In the genomic region with DNA sequence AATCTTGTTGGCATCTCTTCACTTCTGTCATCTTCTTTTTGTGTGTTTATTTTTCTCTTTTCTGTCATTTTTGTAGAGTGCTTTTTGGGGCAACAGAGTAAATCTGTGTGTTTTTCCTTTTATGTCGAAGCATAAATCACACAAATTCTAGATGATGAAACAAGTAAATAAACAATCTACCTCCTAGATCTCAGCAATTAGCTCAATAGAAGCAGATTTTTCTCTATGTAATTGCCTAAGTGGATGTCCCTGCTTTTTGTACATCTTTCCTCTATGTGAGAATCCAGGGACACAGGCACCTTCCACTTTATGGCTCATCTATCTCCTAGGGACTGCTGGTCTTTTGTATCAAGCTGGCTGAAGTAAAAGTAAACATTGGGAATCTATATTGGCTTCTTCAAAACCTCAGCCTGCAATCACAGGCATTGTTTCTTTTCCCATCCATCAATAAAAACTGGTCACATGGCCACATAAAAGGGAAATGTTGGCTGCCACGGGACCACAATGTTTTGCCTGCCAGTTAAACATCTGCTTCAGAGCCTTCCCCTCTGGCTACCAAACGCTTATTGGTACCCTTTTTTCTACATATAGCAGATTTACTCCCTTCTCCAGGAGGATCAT, we compare ENCODE assay signal across 18 cellular contexts.
DNase-seq lines count a peak whose midpoint lies in the region; ATAC-seq and TF ChIP-seq lines count a peak whose summit lies in the region.
"Had no signal": no experiment of that assay in that cellular context is flagged by ENCODE, and none has a peak within 500 bp of the region (broad histone marks: within the 10 kb centered on the region; RNA-seq: fewer than 3 reads in every experiment).

No MANE protein-coding gene starts in this region.

- H3K4me1 ChIP-seq in naive thymus-derived CD4-positive, alpha-beta T cell (ENCODE audit: control insufficient read depth in 2 of 2, insufficient read depth in 2 of 2, low read length in 2 of 2), result no peaks in the 10 kb centered on the region
- H3K4me1 ChIP-seq in stomach, result peaks cover 0 to 6% (median 0%) of the 10 kb centered on the region in 4 donors
- H3K4me1 ChIP-seq: left lung, psoas muscle, tibial nerve had no signal

- H3K36me3 Mint-ChIP-seq in naive thymus-derived CD4-positive, alpha-beta T cell, result no peaks in the 10 kb centered on the region
- H3K36me3 Mint-ChIP-seq in Calu3 (ENCODE audit: insufficient read depth, unreplicated experiment), result no peaks in the 10 kb centered on the region
- H3K36me3 Mint-ChIP-seq: activated CD4-positive, alpha-beta memory T cell treated with anti-CD3 and anti-CD28 coated beads for 36 hours; naive B cell had no signal

- H3K4me3 Mint-ChIP-seq in naive thymus-derived CD4-positive, alpha-beta T cell, result no peak overlapping the region
- H3K4me3 Mint-ChIP-seq in Calu3 (ENCODE audit: low read depth, unreplicated experiment), result no peak overlapping the region
- H3K4me3 Mint-ChIP-seq: activated CD4-positive, alpha-beta memory T cell treated with anti-CD3 and anti-CD28 coated beads for 36 hours; naive B cell had no signal

- H3K4me3 ChIP-seq in naive thymus-derived CD4-positive, alpha-beta T cell (ENCODE audit: low read length), result no peak overlapping the region
- H3K4me3 ChIP-seq in stomach, result no peak overlapping the region
- H3K4me3 ChIP-seq: left lung, psoas muscle, tibial nerve had no signal

- TF ChIP-seq CTCF in Calu3 (IDR thresholded peaks at IDR 0.05; ENCODE audit: unreplicated experiment), result no peak
- TF ChIP-seq CTCF in stomach (IDR thresholded peaks at IDR 0.05), result no peak

- POLR2A ChIA-PET in naive thymus-derived CD4-positive, alpha-beta T cell (lab: Charles Lee), result no interaction called here

- H3K9me3 ChIP-seq in naive thymus-derived CD4-positive, alpha-beta T cell (ENCODE audit: control insufficient read depth in 2 of 3, low read length in 3 of 3), result no peaks in the 10 kb centered on the region
- H3K9me3 ChIP-seq in stomach, result no peaks in the 10 kb centered on the region
- H3K9me3 ChIP-seq: psoas muscle, tibial nerve had no signal

- ATAC-seq in GM19397 (IDR thresholded peaks at IDR 0.05; ENCODE audit: unreplicated experiment), result peak; percentile 8
- peak; percentile 3 for ATAC-seq in HG03095 (IDR thresholded peaks at IDR 0.05; ENCODE audit: unreplicated experiment)
- ATAC-seq in naive thymus-derived CD4-positive, alpha-beta T cell, result no peak
- ATAC-seq: left lung, psoas muscle had no signal

- DNase-seq in ELF-1 (ENCODE audit: low read depth, low spot score) (peak; percentile 10), NCI-H748 (lab: John Stamatoyannopoulos, UW; ENCODE audit: unreplicated experiment) (peak; percentile 91), Calu3 (no peak), iPS-NIHi7 (ENCODE audit: extremely low spot score) (no peak), stomach (no peak)
- DNase-seq in naive thymus-derived CD4-positive, alpha-beta T cell, result no peak
- DNase-seq: activated CD4-positive, alpha-beta memory T cell treated with anti-CD3 and anti-CD28 coated beads for 36 hours; activated effector memory CD4-positive, alpha-beta T cell treated with Interleukin-2 at 50 U/mL for 16 hours; aorta; cortex of kidney; DMS53; hypothalamus; left lung; naive B cell; psoas muscle had no signal

- 31 to 38% (median 34%) methylated on average over 3 of the region's 3 CpGs for WGBS in stomach, 5 donors

- no peak for TF ChIP-seq POLR2A in stomach (IDR thresholded peaks at IDR 0.05)

- H3K4me1 Mint-ChIP-seq in naive thymus-derived CD4-positive, alpha-beta T cell, result no peaks in the 10 kb centered on the region
- no peaks in the 10 kb centered on the region for H3K4me1 Mint-ChIP-seq in Calu3 (ENCODE audit: low read depth, unreplicated experiment)
- H3K4me1 Mint-ChIP-seq: naive B cell had no signal

- BruUV-seq in Calu3 (replicated peaks; lab: Mats Ljungman, UMichigan), result no TSS peak

- no peak overlapping the region for H3K27ac ChIP-seq in naive thymus-derived CD4-positive, alpha-beta T cell (ENCODE audit: low read depth, low read length)
- H3K27ac ChIP-seq in stomach, result no peak overlapping the region
- H3K27ac ChIP-seq: left lung, psoas muscle, tibial nerve had no signal

- intact Hi-C loops in naive thymus-derived CD4-positive, alpha-beta T cell (cut with micrococcal nuclease), result no loop called here
- intact Hi-C loops in Calu3 (cut with micrococcal nuclease; ENCODE audit: unreplicated experiment) (no loop called here), stomach (cut with DNase I; ENCODE audit: low total_unique reads) (no loop called here)

- peaks cover 2 to 31% (median 13%) of the 10 kb centered on the region in 5 donors for H3K27me3 Mint-ChIP-seq in naive thymus-derived CD4-positive, alpha-beta T cell
- no peaks in the 10 kb centered on the region for H3K27me3 Mint-ChIP-seq in Calu3 (ENCODE audit: unreplicated experiment)

- H3K27ac Mint-ChIP-seq in naive thymus-derived CD4-positive, alpha-beta T cell, result no peak overlapping the region
- H3K27ac Mint-ChIP-seq in Calu3 (ENCODE audit: unreplicated experiment), result no peak overlapping the region
- H3K27ac Mint-ChIP-seq: activated CD4-positive, alpha-beta memory T cell treated with anti-CD3 and anti-CD28 coated beads for 36 hours; naive B cell had no signal

- peaks cover 0 to 2% (median 2%) of the 10 kb centered on the region in 11 donors for H3K9me3 Mint-ChIP-seq in naive thymus-derived CD4-positive, alpha-beta T cell
- H3K9me3 Mint-ChIP-seq in Calu3 (ENCODE audit: low read depth, unreplicated experiment), result peaks cover 3% of the 10 kb centered on the region

- H3K27me3 ChIP-seq in naive thymus-derived CD4-positive, alpha-beta T cell (ENCODE audit: control insufficient read depth in 2 of 2, insufficient read depth in 2 of 2, low read length in 2 of 2), result no peaks in the 10 kb centered on the region
- H3K27me3 ChIP-seq in stomach, result no peaks in the 10 kb centered on the region
- H3K27me3 ChIP-seq: left lung, tibial nerve had no signal

- no peak for TF ChIP-seq EP300 in stomach (IDR thresholded peaks at IDR 0.05)

- no peaks in the 10 kb centered on the region for H3K36me3 ChIP-seq in naive thymus-derived CD4-positive, alpha-beta T cell (ENCODE audit: control insufficient read depth in 2 of 3, insufficient read depth in 3 of 3, low read length in 3 of 3)
- no peaks in the 10 kb centered on the region for H3K36me3 ChIP-seq in stomach
- H3K36me3 ChIP-seq: left lung, tibial nerve had no signal

- CTCF ChIA-PET in naive thymus-derived CD4-positive, alpha-beta T cell (lab: Charles Lee), result interaction anchor here (0.6 kb wide), 1 partner anchor 53 kb away, joined by 4 read pairs; no protein-coding TSS in a partner anchor
- CTCF ChIA-PET in Calu3 (lab: Charles Lee), result no interaction called here

Comparison
In these comparisons a context has a peak if more than half of its experiments do, and no peak if none do; other contexts are left out.
1. DNase-seq: peak in ELF-1 (single experiment) and NCI-H748 (single experiment); none in naive thymus-derived CD4-positive, alpha-beta T cell (0 of 9), Calu3 (single experiment), iPS-NIHi7 (single experiment) and stomach (single experiment).